9 cellular contexts compared by ENCODE assay signal in genomic region chr16:29612381-29613306, GRCh38. TPM values are rescaled to one million over a fixed set of nuclear protein-coding genes. Genes with fewer than 3 reads are reported as not detected.
DNase-seq lines count a peak whose midpoint lies in the region; ATAC-seq and TF ChIP-seq lines count a peak whose summit lies in the region.
"Not testable (repeated sequence)": the region's sequence is repeated elsewhere in the genome, so short reads cannot be mapped to it uniquely, and the experiment has no call there.
"Had no signal": no experiment of that assay in that cellular context is flagged by ENCODE, and none has a peak within 500 bp of the region (broad histone marks: within the 10 kb centered on the region; RNA-seq: fewer than 3 reads in every experiment).

No MANE protein-coding gene starts in this region.

- H3K4me1 ChIP-seq in PC-3 (ENCODE audit: insufficient read depth, low read length); skeletal muscle satellite cell (ENCODE audit: control insufficient read depth, insufficient read depth, low read length): not testable (repeated sequence)

- not testable (repeated sequence) for H3K36me3 ChIP-seq in BJ (ENCODE audit: control insufficient read depth, insufficient read depth, low read length); PC-3 (ENCODE audit: low read depth, low read length); skeletal muscle satellite cell (ENCODE audit: insufficient read depth, low read length)

- TF ChIP-seq CTCF in BJ (IDR thresholded peaks at IDR 0.05; ENCODE audit: insufficient read depth, low read depth, low read length); PC-3 (conservative IDR thresholded peaks at IDR 0.05; ENCODE audit: low read depth, low read length); lower leg skin (IDR thresholded peaks at IDR 0.05): not testable (repeated sequence)

- BruUV-seq in PC-3 (replicated peaks; lab: Mats Ljungman, UMichigan) = TSS peak; percentile 95

- H3K27ac ChIP-seq in PC-3 (ENCODE audit: low read length) = peak overlapping the region; percentile 66
- H3K27ac ChIP-seq in epithelial cell of prostate = peak overlapping the region; percentile 65

- CTCF ChIA-PET in BJ (lab: Yijun Ruan, JAX); PC-3 (lab: Charles Lee): not testable (repeated sequence)

- peaks cover 36% of the 10 kb centered on the region for H3K79me2 ChIP-seq in PC-3 (ENCODE audit: low read length)

- intact Hi-C loops in PC-3 (cut with micrococcal nuclease); lower leg skin (cut with DNase I; ENCODE audit: low total_unique reads): not testable (repeated sequence)

- H4K20me1 ChIP-seq in PC-3 (ENCODE audit: low read length) = not testable (repeated sequence)

- not testable (repeated sequence) for TF ChIP-seq POLR2A in lower leg skin (IDR thresholded peaks at IDR 0.05)

- not testable (repeated sequence) for H3K9me2 ChIP-seq in PC-3 (replicated peaks; ENCODE audit: low read length)

- H3K4me3 ChIP-seq in BJ (ENCODE audit: low read depth, low read length) = peak overlapping the region; percentile 56
- peak overlapping the region; percentile 77 for H3K4me3 ChIP-seq in PC-3 (ENCODE audit: low read length)
- peak overlapping the region; percentile 45 for H3K4me3 ChIP-seq in lower leg skin (ENCODE audit: low read depth, poor library complexity, severe bottlenecking)
- peak overlapping the region; percentile 84 for H3K4me3 ChIP-seq in skeletal muscle satellite cell (ENCODE audit: low read length)

- not testable (repeated sequence) for H3K9me3 ChIP-seq in PC-3 (ENCODE audit: low read length); skeletal muscle satellite cell (replicated peaks; ENCODE audit: low read length)

- POLR2A ChIA-PET in BJ (lab: Charles Lee); PC-3 (lab: Charles Lee; ENCODE audit: unreplicated experiment): not testable (repeated sequence)

- not testable (repeated sequence) for H3K27me3 ChIP-seq in BJ (ENCODE audit: control insufficient read depth, insufficient read depth, low read length); PC-3 (ENCODE audit: low read length); skeletal muscle satellite cell (ENCODE audit: control insufficient read depth, insufficient read depth, low read length)

- not testable (repeated sequence) for H3F3A ChIP-seq in PC-3 (ENCODE audit: low read length, unreplicated experiment)

- WGBS in lower leg skin, 2 donors = 0 to 2% methylated on average over 12 to 35 of the region's 48 CpGs

- peak; percentile 52 for ATAC-seq in GM19395 (IDR thresholded peaks at IDR 0.05; ENCODE audit: unreplicated experiment)
- ATAC-seq in HG03175 (IDR thresholded peaks at IDR 0.05; ENCODE audit: unreplicated experiment) = peak; percentile 44
- peak; percentile 51 for ATAC-seq in PC-3

- DNase-seq in BJ (ENCODE audit: low read depth); epithelial cell of prostate (ENCODE audit: low read depth, low spot score); lower leg skin (ENCODE audit: low spot score in 2 of 2): not testable (repeated sequence)
- peak; percentile 1 for DNase-seq in PC-3
- DNase-seq in activated effector memory CD4-positive, alpha-beta T cell treated with anti-CD3 and anti-CD28 coated beads, Interleukin-2, amount 50 U/mL, for 16 hours = peak; percentile 73

- H2AFZ ChIP-seq in PC-3 (ENCODE audit: low read length) = not testable (repeated sequence)

- peak overlapping the region; percentile 83 for H3K9ac ChIP-seq in PC-3 (ENCODE audit: low read length)
- peak overlapping the region; percentile 88 for H3K9ac ChIP-seq in skeletal muscle satellite cell (ENCODE audit: low read depth, low read length)

- H3K4me2 ChIP-seq in PC-3 (ENCODE audit: low read length) = peak overlapping the region; percentile 63
- H3K4me2 ChIP-seq in skeletal muscle satellite cell (ENCODE audit: low read length) = peak overlapping the region; percentile 97

RNA-seq across cellular contexts. Expression of gene SPN, which starts 50.4 kb away (rescaled TPM):
- 0.04 TPM in 1 of 2 replicates, not detected in the other for polyA plus RNA-seq in BJ (2011; rRNA removed)
- not detected in 2 replicates for polyA minus RNA-seq in BJ (2011; rRNA and poly(A)+ RNA removed)
- total RNA-seq in PC-3 (2014; rRNA removed) (not detected in 2 replicates), lower leg skin (1 to 10 TPM; 4.0 to 5.7 (median 4.7) TPM)
- total RNA-seq in skeletal muscle satellite cell (2012; rRNA removed) = not detected in 2 replicates
- total RNA-seq: glomerular endothelial cell had no signal
